Comparison of ENCODE assay signal across 8 cellular contexts in genomic region chr7:28020302-28020940, GRCh38.
A peak's percentile ranks its signal among the peaks of the same experiment; 100 is the strongest.
DNase-seq lines count a peak whose midpoint lies in the region; ATAC-seq and TF ChIP-seq lines count a peak whose summit lies in the region.

No MANE protein-coding gene starts in this region.

- peaks cover 21% of the 10 kb centered on the region for H3K4me1 Mint-ChIP-seq in CD14-positive monocyte
- H3K4me1 Mint-ChIP-seq in activated CD8-positive, alpha-beta T cell treated with anti-CD3 and anti-CD28 coated beads, Interleukin-2, amount 10 ng/mL, durations not matched to agents 7 days and 5 days (ENCODE audit: low read depth) = no peaks in the 10 kb centered on the region

- no peak overlapping the region for H3K9ac ChIP-seq in neural cell (ENCODE audit: low read length)

- POLR2A ChIA-PET in activated CD8-positive, alpha-beta T cell treated with anti-CD3 and anti-CD28 coated beads, Interleukin-2, amount 10 ng/mL, durations not matched to agents 7 days and 5 days (lab: Charles Lee) = no interaction called here

- no peaks in the 10 kb centered on the region for H3K9me2 ChIP-seq in neural cell (ENCODE audit: insufficient read depth, low read length)

- ATAC-seq in GM18907 (IDR thresholded peaks at IDR 0.05; ENCODE audit: unreplicated experiment) = peak; percentile 78
- peak; percentile 81 for ATAC-seq in HG03442 (IDR thresholded peaks at IDR 0.05; ENCODE audit: unreplicated experiment)
- peak; percentile 80 for ATAC-seq in activated CD8-positive, alpha-beta T cell treated with anti-CD3 and anti-CD28 coated beads, Interleukin-2, amount 10 ng/mL, durations not matched to agents 7 days and 5 days
- no peak for ATAC-seq in GM19452 (IDR thresholded peaks at IDR 0.05; ENCODE audit: unreplicated experiment)

- peak; percentile 97 for TF ChIP-seq RAD21 in neural cell (conservative IDR thresholded peaks at IDR 0.05)

- H3K27me3 Mint-ChIP-seq in CD14-positive monocyte (ENCODE audit: low read depth in 3 of 3) = no peaks in the 10 kb centered on the region
- H3K27me3 Mint-ChIP-seq in activated CD8-positive, alpha-beta T cell treated with anti-CD3 and anti-CD28 coated beads, Interleukin-2, amount 10 ng/mL, durations not matched to agents 7 days and 5 days (ENCODE audit: low read depth) = no peaks in the 10 kb centered on the region

- H3K27ac Mint-ChIP-seq in CD14-positive monocyte = no peak overlapping the region
- no peak overlapping the region for H3K27ac Mint-ChIP-seq in activated CD8-positive, alpha-beta T cell treated with anti-CD3 and anti-CD28 coated beads, Interleukin-2, amount 10 ng/mL, durations not matched to agents 7 days and 5 days

- no peak overlapping the region for H3K4me2 ChIP-seq in neural cell (ENCODE audit: low read length)

- peak overlapping the region in 1 of 2 donors; percentile 24 for H3K4me3 Mint-ChIP-seq in CD14-positive monocyte
- H3K4me3 Mint-ChIP-seq in activated CD8-positive, alpha-beta T cell treated with anti-CD3 and anti-CD28 coated beads, Interleukin-2, amount 10 ng/mL, durations not matched to agents 7 days and 5 days = no peak overlapping the region

- H3K27ac ChIP-seq in neural cell (ENCODE audit: low read length) = no peak overlapping the region

- H4K20me1 ChIP-seq in neural cell (ENCODE audit: insufficient read depth) = no peaks in the 10 kb centered on the region

- H3K27me3 ChIP-seq in neural cell (ENCODE audit: insufficient read depth, low read depth, low read length) = no peaks in the 10 kb centered on the region

- H2AFZ ChIP-seq in neural cell (ENCODE audit: low read depth, low read length) = no peak overlapping the region

- intact Hi-C loops in CD14-positive monocyte (cut with micrococcal nuclease) = loop anchor here (5.0 kb wide), 3 partner anchors 72 to 823 kb away; no protein-coding TSS in a partner anchor

- no peak overlapping the region for H3K4me3 ChIP-seq in fibroblast of the aortic adventitia (ENCODE audit: low read depth, low read length)
- H3K4me3 ChIP-seq in neural cell (ENCODE audit: low read length) = no peak overlapping the region

- CTCF ChIA-PET in activated CD8-positive, alpha-beta T cell treated with anti-CD3 and anti-CD28 coated beads, Interleukin-2, amount 10 ng/mL, durations not matched to agents 7 days and 5 days (lab: Charles Lee) = interaction anchor here (0.6 to 2.9 kb wide), 51 partner anchors 9 to 830 kb away, joined by 3 to 20 read pairs (median 4); partner anchors contain the start of gene HIBADH

- TF ChIP-seq CTCF in CD14-positive monocyte (IDR thresholded peaks at IDR 0.05) (peak; percentile 91), fibroblast of the aortic adventitia (IDR thresholded peaks at IDR 0.05; ENCODE audit: insufficient read depth, low read length) (peak; percentile 85), neural cell (IDR thresholded peaks at IDR 0.05; ENCODE audit: poor library complexity, severe bottlenecking) (peak; percentile 94)

- H3K36me3 Mint-ChIP-seq in CD14-positive monocyte = peaks cover 45 to 52% of the 10 kb centered on the region in 2 donors
- no peaks in the 10 kb centered on the region for H3K36me3 Mint-ChIP-seq in activated CD8-positive, alpha-beta T cell treated with anti-CD3 and anti-CD28 coated beads, Interleukin-2, amount 10 ng/mL, durations not matched to agents 7 days and 5 days (ENCODE audit: low read depth)

- H3K9me3 Mint-ChIP-seq in CD14-positive monocyte = peaks cover 0 to 5% (median 3%) of the 10 kb centered on the region in 7 donors
- H3K9me3 Mint-ChIP-seq in activated CD8-positive, alpha-beta T cell treated with anti-CD3 and anti-CD28 coated beads, Interleukin-2, amount 10 ng/mL, durations not matched to agents 7 days and 5 days (ENCODE audit: insufficient read depth) = no peaks in the 10 kb centered on the region

- TF ChIP-seq EP300 in neural cell (conservative IDR thresholded peaks at IDR 0.05; ENCODE audit: poor library complexity, severe bottlenecking) = no peak

- no peak for DNase-seq in CD14-positive monocyte (ENCODE audit: low spot score)
- peak; percentile 64 for DNase-seq in NCI-H526 treated with DMSO at 0.1 percent for 48 hours (lab: John Stamatoyannopoulos, UW)
- DNase-seq in activated CD8-positive, alpha-beta T cell treated with anti-CD3 and anti-CD28 coated beads, Interleukin-2, amount 10 ng/mL, durations not matched to agents 7 days and 5 days = peak; percentile 53
- peak; percentile 87 for DNase-seq in fibroblast of the aortic adventitia (ENCODE audit: low read depth)

- H3K36me3 ChIP-seq in neural cell (ENCODE audit: insufficient read depth, low read length) = no peaks in the 10 kb centered on the region

- no peaks in the 10 kb centered on the region for H3K79me2 ChIP-seq in neural cell (replicated peaks; ENCODE audit: insufficient read depth, low read length)

- no peaks in the 10 kb centered on the region for H3K9me3 ChIP-seq in neural cell (ENCODE audit: low read length)

- H3F3A ChIP-seq in neural cell (ENCODE audit: insufficient read depth, low read length, poor library complexity, severe bottlenecking) = no peaks in the 10 kb centered on the region

TF ChIP-seq in neural cell, 6 proteins besides CTCF, POLR2A, EP300 and RAD21:
- peak; percentile 93 for TF ChIP-seq SMC3 (conservative IDR thresholded peaks at IDR 0.05; ENCODE audit: poor library complexity)
- peak; percentile 30 for TF ChIP-seq MXI1 (conservative IDR thresholded peaks at IDR 0.05; ENCODE audit: poor library complexity, severe bottlenecking)
- TF ChIP-seq POLR2AphosphoS5 (IDR thresholded peaks at IDR 0.05) = no peak
